ENCODE assay signal across 14 cellular contexts in the genomic region with DNA sequence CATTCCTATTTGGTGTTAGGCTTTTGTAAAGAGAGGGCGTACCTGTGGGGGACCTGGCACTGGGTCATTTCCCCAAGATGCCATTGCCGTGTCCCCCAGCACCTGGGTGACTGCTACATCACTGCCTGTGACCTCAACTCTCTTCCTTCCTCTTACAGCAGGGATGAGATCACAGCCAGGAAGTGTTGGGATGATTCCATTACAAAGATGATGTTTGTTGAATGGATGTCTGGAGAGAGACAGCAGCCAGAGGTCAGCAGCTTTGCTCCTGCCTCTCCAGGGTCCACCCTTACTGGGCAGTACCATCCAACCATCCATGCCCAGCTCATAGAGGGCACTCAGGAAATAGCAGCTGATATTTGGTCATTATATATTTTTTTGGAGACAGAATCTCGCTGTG. TPM values are rescaled to one million over a fixed set of nuclear protein-coding genes. Genes with fewer than 3 reads are reported as not detected.
DNase-seq lines count a peak whose midpoint lies in the region; ATAC-seq, FAIRE-seq and TF ChIP-seq lines count a peak whose summit lies in the region.
"Had no signal": no experiment of that assay in that cellular context is flagged by ENCODE, and none has a peak within 500 bp of the region (broad histone marks: within the 10 kb centered on the region; RNA-seq: fewer than 3 reads in every experiment).

No MANE protein-coding gene starts in this region.

- H3K9ac ChIP-seq in GM23248 (no peak overlapping the region), SK-N-SH (no peak overlapping the region)

- no peak for TF ChIP-seq CTCF in SK-N-SH (IDR thresholded peaks at IDR 0.05)

- H3K27me3 ChIP-seq in GM23248 (replicated peaks; ENCODE audit: insufficient read depth), result no peaks in the 10 kb centered on the region; the same call in 1 of the 2 replicates
- H3K27me3 ChIP-seq in SK-N-SH (ENCODE audit: insufficient read depth), result no peaks in the 10 kb centered on the region
- H3K27me3 ChIP-seq in small intestine (ENCODE audit: control insufficient read depth in 2 of 2, insufficient read depth in 2 of 2, low read length in 2 of 2), result no peaks in the 10 kb centered on the region
- H3K27me3 ChIP-seq: ascending aorta had no signal

- no peak for TF ChIP-seq EP300 in SK-N-SH (IDR thresholded peaks at IDR 0.05; ENCODE audit: borderline replicate concordance in 1 of 2, low read depth in 1 of 2, low read length in 1 of 2)

- H3K4me3 ChIP-seq in GM23248 (no peak overlapping the region), SK-N-SH (ENCODE audit: low read depth in 2 of 2, low read length in 1 of 2) (no peak overlapping the region), small intestine (ENCODE audit: low read depth in 1 of 2, low read length in 2 of 2) (no peak overlapping the region)
- H3K4me3 ChIP-seq: ascending aorta, spleen had no signal

- H3K9me2 ChIP-seq in GM23248 (ENCODE audit: insufficient read depth) (no peaks in the 10 kb centered on the region), SK-N-SH (no peaks in the 10 kb centered on the region)

- no peak for ATAC-seq in GM21447 (IDR thresholded peaks at IDR 0.05; ENCODE audit: unreplicated experiment)

- CTCF ChIA-PET in SK-N-SH (lab: Yijun Ruan, JAX), result interaction anchor here (0.7 to 17.5 kb wide), 7 partner anchors 10 to 83 kb away, joined by 3 to 132 read pairs (median 4); a partner anchor contains a TSS

- H3K27ac ChIP-seq in GM23248 (no peak overlapping the region), SK-N-SH (ENCODE audit: low read depth in 2 of 2, low read length in 1 of 2) (peak overlapping the region in 1 of 2 experiments; percentile 89; a peak in 2 of 4 replicates), small intestine (ENCODE audit: low read depth in 1 of 2, low read length in 1 of 2) (peak overlapping the region; percentile 44 to 65)
- H3K27ac ChIP-seq: ascending aorta had no signal

- H3F3A ChIP-seq in GM23248 (ENCODE audit: insufficient read depth), result no peaks in the 10 kb centered on the region
- no peaks in the 10 kb centered on the region for H3F3A ChIP-seq in SK-N-SH (replicated peaks; ENCODE audit: insufficient read depth)

- H4K20me1 ChIP-seq in GM23248 (ENCODE audit: insufficient read depth), result no peaks in the 10 kb centered on the region
- H4K20me1 ChIP-seq in SK-N-SH (ENCODE audit: insufficient read depth), result no peaks in the 10 kb centered on the region

- no peak overlapping the region for H2AFZ ChIP-seq in GM23248
- H2AFZ ChIP-seq in SK-N-SH (ENCODE audit: low read depth), result no peak overlapping the region

- H3K36me3 ChIP-seq in GM23248 (ENCODE audit: low read depth) (no peaks in the 10 kb centered on the region), SK-N-SH (replicated peaks in 1 of 2; ENCODE audit: control insufficient read depth in 1 of 2, insufficient read depth in 2 of 2, low read length in 1 of 2) (no peaks in the 10 kb centered on the region), small intestine (ENCODE audit: control insufficient read depth in 2 of 2, insufficient read depth in 2 of 2, low read length in 2 of 2) (no peaks in the 10 kb centered on the region)
- H3K36me3 ChIP-seq: ascending aorta, spleen had no signal

- no peak for FAIRE-seq in small intestine (lab: Jason Lieb, UNC)

- H3K79me2 ChIP-seq in GM23248 (ENCODE audit: insufficient read depth) (no peaks in the 10 kb centered on the region), SK-N-SH (ENCODE audit: insufficient read depth) (no peaks in the 10 kb centered on the region)

- H3K9me3 ChIP-seq in GM23248 (ENCODE audit: low read depth), result no peaks in the 10 kb centered on the region
- H3K9me3 ChIP-seq in SK-N-SH, result no peaks in the 10 kb centered on the region
- H3K9me3 ChIP-seq in small intestine (ENCODE audit: control insufficient read depth, low read depth), result no peaks in the 10 kb centered on the region
- H3K9me3 ChIP-seq: ascending aorta, spleen had no signal

- DNase-seq in GM23248, result peak; percentile 33
- no peak for DNase-seq in SK-N-SH
- peak; percentile 41 for DNase-seq in foreskin melanocyte
- no peak for DNase-seq in small intestine
- no peak for DNase-seq in cerebellar cortex (ENCODE audit: low spot score)
- DNase-seq in NCI-H1694 (lab: John Stamatoyannopoulos, UW), result no peak
- DNase-seq: activated CD4-positive, alpha-beta memory T cell treated with anti-CD3 and anti-CD28 coated beads for 36 hours; activated gamma-delta T cell; effector CD4-positive, alpha-beta T cell; SHP77 treated with DMSO at 0.1 percent for 48 hours; spleen had no signal

- H3K4me2 ChIP-seq in GM23248 (ENCODE audit: unreplicated experiment), result no peak overlapping the region
- H3K4me2 ChIP-seq in SK-N-SH, result peak overlapping the region; percentile 40; the same call in 1 of the 2 replicates

- TF ChIP-seq RAD21 in SK-N-SH (IDR thresholded peaks at IDR 0.05; ENCODE audit: low read length), result no peak

- H3K4me1 ChIP-seq in GM23248 (ENCODE audit: insufficient read depth), result no peaks in the 10 kb centered on the region
- H3K4me1 ChIP-seq in SK-N-SH (ENCODE audit: control insufficient read depth in 1 of 2, insufficient read depth in 2 of 2, low read depth in 1 of 2, low read length in 1 of 2), result peaks cover 18 to 63% of the 10 kb centered on the region in 2 experiments; a peak in 3 of 4 replicates
- H3K4me1 ChIP-seq in small intestine (ENCODE audit: control insufficient read depth in 2 of 2, insufficient read depth in 1 of 2, low read depth in 1 of 2, low read length in 1 of 2), result peaks cover 10 to 16% of the 10 kb centered on the region in 2 donors
- H3K4me1 ChIP-seq: ascending aorta had no signal

- POLR2A ChIA-PET in SK-N-SH (lab: Yijun Ruan, JAX), result interaction anchor here (0.7 to 0.9 kb wide), 2 partner anchors 33 to 35 kb away, joined by 3 read pairs; a partner anchor contains a TSS

- in situ Hi-C loops in GM23248 (cut with MboI), result no loop called here

- WGBS in GM23248 (ENCODE audit: low coverage in 1 of 2, low lambda C conversion rate in 2 of 2, missing lambda C conversion rate in 2 of 2), 2 experiments, result 71 to 81% methylated on average over 3 of the region's 3 CpGs
- WGBS in SK-N-SH (ENCODE audit: low lambda C conversion rate), result 68% methylated on average over 3 of the region's 3 CpGs
- 64 to 73% (median 66%) methylated on average over 3 of the region's 3 CpGs for WGBS in small intestine, 3 donors

TF ChIP-seq in SK-N-SH, 30 proteins besides CTCF, POLR2A, EP300 and RAD21:
- no peak for TF ChIP-seq FOSL2 (IDR thresholded peaks at IDR 0.05; ENCODE audit: borderline replicate concordance, low read depth)
- peak; percentile 21; the same call in 1 of the 2 replicates for TF ChIP-seq TCF12 (IDR thresholded peaks at IDR 0.05)

RNA-seq across cellular contexts. Expression of a gene that starts 35.1 kb away (rescaled TPM):
- 0.38 and 0.54 TPM in 2 replicates for total RNA-seq in GM23248 (2014; rRNA removed; shearing (Covaris generic))
- polyA plus RNA-seq in GM23248 (2016; fragmentation: Nextera tagmentation; extraction: Ambion mirVana), result 0.55 and 0.62 TPM in 2 replicates
- polyA plus RNA-seq in SK-N-SH (2012; rRNA removed), result 20.5 and 25.6 TPM in 2 replicates
- 18.6 and 23.4 TPM in 2 replicates for polyA plus RNA-seq in SK-N-SH (2012; cell fraction: cytosol; rRNA removed)
- polyA plus RNA-seq in SK-N-SH (2012; cell fraction: nucleus; rRNA removed), result 18.5 and 19.6 TPM in 2 replicates
- 10 to 100 TPM; 16.3 to 25.2 (median 17.8) TPM for polyA plus RNA-seq in small intestine
- total RNA-seq: activated CD4-positive, alpha-beta memory T cell treated with anti-CD3 and anti-CD28 coated beads for 36 hours; ascending aorta had no signal

RNA-seq across cellular contexts. Expression of a gene that starts 58.3 kb away (rescaled TPM):
- not detected in 2 replicates for total RNA-seq in GM23248 (2014; rRNA removed; shearing (Covaris generic))
- polyA plus RNA-seq in GM23248 (2016; fragmentation: Nextera tagmentation; extraction: Ambion mirVana), result 0.24 TPM in 1 of 2 replicates, not detected in the other
- polyA plus RNA-seq in SK-N-SH (2012; rRNA removed), result 0.48 and 0.55 TPM in 2 replicates
- 0.26 and 0.31 TPM in 2 replicates for polyA plus RNA-seq in SK-N-SH (2012; cell fraction: cytosol; rRNA removed)
- 0.82 and 1.5 TPM in 2 replicates for polyA plus RNA-seq in SK-N-SH (2012; cell fraction: nucleus; rRNA removed)
- under 1 TPM; 0.22 to 0.45 (median 0.27) TPM for polyA plus RNA-seq in small intestine
- total RNA-seq: activated CD4-positive, alpha-beta memory T cell treated with anti-CD3 and anti-CD28 coated beads for 36 hours; ascending aorta had no signal
- polyA plus RNA-seq: BJ had no signal

Comparison
In these comparisons a context has a peak if more than half of its experiments do, and no peak if none do; other contexts are left out.
1. DNase-seq: peak in GM23248 (single experiment) and foreskin melanocyte (single experiment); none in SK-N-SH (single experiment), small intestine (single experiment), cerebellar cortex (single experiment) and NCI-H1694 (single experiment).
2. RNA of a gene that starts 35.1 kb away (polyA plus RNA-seq): 18.5 to 25.6 TPM in SK-N-SH and 16.3 to 25.2 TPM in small intestine; 0.55 to 0.62 TPM in GM23248; every median in the first group is over 10 times any median in the second.